11 cellular contexts compared by ENCODE assay signal in the genomic region with DNA sequence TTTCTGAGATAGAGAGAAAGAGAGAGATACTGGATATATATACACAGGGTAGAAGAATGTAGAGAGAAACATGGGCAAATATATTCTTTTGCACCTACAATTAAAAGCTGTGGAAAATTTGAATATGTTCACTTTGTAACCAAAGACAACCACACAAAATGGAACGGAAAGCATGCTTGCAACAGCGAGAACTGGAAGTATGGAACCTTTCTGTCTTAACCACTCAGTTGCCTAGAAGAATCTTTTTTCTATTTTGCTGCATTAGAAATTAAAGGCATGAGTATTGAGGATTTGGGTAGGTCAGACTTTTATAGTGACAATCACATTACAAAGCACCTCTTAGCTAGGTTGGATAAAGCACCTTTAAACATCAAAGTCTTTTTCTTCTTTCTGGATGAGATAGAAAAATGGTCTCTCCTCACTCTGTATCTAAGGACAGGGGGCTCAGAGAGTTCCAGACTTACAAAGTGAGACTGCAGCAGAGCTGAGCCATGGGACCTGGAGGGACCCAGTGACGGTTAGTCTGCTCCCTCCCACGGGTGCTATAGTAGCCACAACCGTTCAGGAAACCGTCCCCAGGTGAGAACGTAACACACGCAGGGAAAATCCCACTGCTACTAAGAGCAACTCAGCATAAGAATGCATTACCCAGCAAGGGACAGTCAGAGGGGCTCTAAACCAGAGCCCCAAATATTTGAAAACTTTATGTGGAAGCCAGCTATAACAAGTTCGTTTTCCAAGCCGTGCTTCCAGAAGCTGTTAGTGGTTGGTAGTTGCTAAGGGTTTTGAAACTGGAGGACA.
DNase-seq lines count a peak whose midpoint lies in the region; ATAC-seq and TF ChIP-seq lines count a peak whose summit lies in the region.
"Had no signal": no experiment of that assay in that cellular context is flagged by ENCODE, and none has a peak within 500 bp of the region (broad histone marks: within the 10 kb centered on the region; RNA-seq: fewer than 3 reads in every experiment).

No MANE protein-coding gene starts in this region.

- peaks cover 97% of the 10 kb centered on the region for H4K20me1 ChIP-seq in BLaER1

- peaks cover 75% of the 10 kb centered on the region for H3K36me3 Mint-ChIP-seq in activated naive CD8-positive, alpha-beta T cell treated with anti-CD3 and anti-CD28 coated beads for 36 hours

- H3K27ac ChIP-seq in BLaER1 = peak overlapping the region; percentile 80

- peak overlapping the region; percentile 72 for H3K4me3 ChIP-seq in BLaER1

- peak overlapping the region; percentile 80 for H3K9ac ChIP-seq in BLaER1

- no peak for DNase-seq in activated naive CD8-positive, alpha-beta T cell treated with anti-CD3 and anti-CD28 coated beads for 36 hours
- DNase-seq in SK-N-DZ (ENCODE audit: low spot score) (no peak), NCI-H1092 treated with DMSO at 0.1 percent for 48 hours (lab: John Stamatoyannopoulos, UW) (no peak), T-helper 9 cell (no peak), erythroblast (lab: John Stamatoyannopoulos, UW) (no peak)
- DNase-seq: IMR-90 had no signal

- no peaks in the 10 kb centered on the region for H3K27me3 Mint-ChIP-seq in activated naive CD8-positive, alpha-beta T cell treated with anti-CD3 and anti-CD28 coated beads for 36 hours

- H3K27me3 ChIP-seq in BLaER1 = no peaks in the 10 kb centered on the region

- TF ChIP-seq POLR2A in GM18526 (IDR thresholded peaks at IDR 0.05; ENCODE audit: extremely low read depth, insufficient read length) (peak; percentile 45), erythroblast (IDR thresholded peaks at IDR 0.05; ENCODE audit: low read length) (no peak)

- peaks cover 97% of the 10 kb centered on the region for H3K4me1 ChIP-seq in BLaER1

- peaks cover 8% of the 10 kb centered on the region for H3K4me1 Mint-ChIP-seq in activated naive CD8-positive, alpha-beta T cell treated with anti-CD3 and anti-CD28 coated beads for 36 hours

- no peaks in the 10 kb centered on the region for H3K9me3 ChIP-seq in BLaER1

- peak overlapping the region; percentile 88 for H3K4me2 ChIP-seq in BLaER1

- H3K36me3 ChIP-seq in BLaER1 = peaks cover 85% of the 10 kb centered on the region

- H3K4me3 Mint-ChIP-seq in activated naive CD8-positive, alpha-beta T cell treated with anti-CD3 and anti-CD28 coated beads for 36 hours = peak overlapping the region; percentile 90
- H3K4me3 Mint-ChIP-seq: dendritic cell treated with granulocyte-macrophage colony-stimulating factor and Interleukin-4, amounts not matched to agents 40 ng/mL and 50 ng/mL, for 4 days had no signal

- H3K9me3 Mint-ChIP-seq in activated naive CD8-positive, alpha-beta T cell treated with anti-CD3 and anti-CD28 coated beads for 36 hours = no peaks in the 10 kb centered on the region
- H3K9me3 Mint-ChIP-seq: dendritic cell treated with granulocyte-macrophage colony-stimulating factor and Interleukin-4, amounts not matched to agents 40 ng/mL and 50 ng/mL, for 4 days had no signal

- ATAC-seq in HG03066 (IDR thresholded peaks at IDR 0.05; ENCODE audit: low read depth, unreplicated experiment) = peak; percentile 39

- H3K27ac Mint-ChIP-seq in activated naive CD8-positive, alpha-beta T cell treated with anti-CD3 and anti-CD28 coated beads for 36 hours = peak overlapping the region; percentile 99
- H3K27ac Mint-ChIP-seq: dendritic cell treated with granulocyte-macrophage colony-stimulating factor and Interleukin-4, amounts not matched to agents 40 ng/mL and 50 ng/mL, for 4 days; progenitor cell of endocrine pancreas had no signal
